1 cellular context compared by ENCODE assay signal in the genomic region with DNA sequence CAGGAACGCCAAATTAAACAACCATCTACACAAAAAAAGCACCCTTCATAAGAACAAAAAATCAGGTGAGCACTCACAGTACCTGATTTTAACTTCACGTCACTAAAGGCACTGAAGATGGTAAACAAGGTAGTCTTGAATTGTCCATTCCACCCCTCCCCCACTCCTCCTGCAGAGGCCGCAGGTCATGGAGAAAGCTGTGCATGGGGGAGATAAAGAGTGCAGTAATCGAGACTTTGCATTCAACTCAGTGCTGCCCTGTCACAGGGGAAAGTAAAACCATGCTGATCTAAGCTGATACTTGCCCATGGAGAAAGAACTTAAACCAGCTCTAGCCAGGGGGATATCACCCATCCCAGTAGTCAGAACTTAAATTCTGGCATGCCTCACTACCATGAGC.
A peak's percentile ranks its signal among the peaks of the same experiment; 100 is the strongest.
TF ChIP-seq lines count a peak whose summit lies in the region.

No MANE protein-coding gene starts in this region.

TF ChIP-seq in K562, 482 proteins besides CTCF, POLR2A, EP300 and RAD21 (continued from another document and continues in another):
- TF ChIP-seq, protein P1, sequence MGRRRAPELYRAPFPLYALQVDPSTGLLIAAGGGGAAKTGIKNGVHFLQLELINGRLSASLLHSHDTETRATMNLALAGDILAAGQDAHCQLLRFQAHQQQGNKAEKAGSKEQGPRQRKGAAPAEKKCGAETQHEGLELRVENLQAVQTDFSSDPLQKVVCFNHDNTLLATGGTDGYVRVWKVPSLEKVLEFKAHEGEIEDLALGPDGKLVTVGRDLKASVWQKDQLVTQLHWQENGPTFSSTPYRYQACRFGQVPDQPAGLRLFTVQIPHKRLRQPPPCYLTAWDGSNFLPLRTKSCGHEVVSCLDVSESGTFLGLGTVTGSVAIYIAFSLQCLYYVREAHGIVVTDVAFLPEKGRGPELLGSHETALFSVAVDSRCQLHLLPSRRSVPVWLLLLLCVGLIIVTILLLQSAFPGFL (CRISPR knock-in tag; IDR thresholded peaks at IDR 0.05): no peak
- TF ChIP-seq ZNF395 (CRISPR knock-in tag; IDR thresholded peaks at IDR 0.05) (no peak), BACH1 (tag; IDR thresholded peaks at IDR 0.05) (no peak), BDP1 (IDR thresholded peaks at IDR 0.05; ENCODE audit: insufficient read depth, insufficient read length) (no peak), TCF3 (CRISPR knock-in tag; IDR thresholded peaks at IDR 0.05) (peak; percentile 76), NCOR1 (IDR thresholded peaks at IDR 0.05) (peak; percentile 82), CTBP1 (IDR thresholded peaks at IDR 0.05; ENCODE audit: borderline replicate concordance) (peak; percentile 45; the same call in 1 of the 2 replicates), PML (IDR thresholded peaks at IDR 0.05; ENCODE audit: low read length) (peak; percentile 70; the same call in 1 of the 2 replicates), ZNF766 (CRISPR knock-in tag; conservative IDR thresholded peaks at IDR 0.05) (no peak), ELK3 (CRISPR knock-in tag; IDR thresholded peaks at IDR 0.05) (no peak), ZNF146 (CRISPR knock-in tag; IDR thresholded peaks at IDR 0.05; ENCODE audit: unreplicated experiment) (no peak), HDAC2 (IDR thresholded peaks at IDR 0.05) (peak; percentile 81), MYC (IDR thresholded peaks at IDR 0.05; ENCODE audit: low read depth, low read length) (no peak), MYC (CRISPR knock-in tag; IDR thresholded peaks at IDR 0.05; ENCODE audit: borderline replicate concordance, low read depth) (no peak), HDAC3 (IDR thresholded peaks at IDR 0.05; ENCODE audit: borderline replicate concordance, partially characterized antibody) (peak; percentile 16), SAFB2 (IDR thresholded peaks at IDR 0.05; ENCODE audit: borderline replicate concordance, low read depth, low read length, severe bottlenecking) (no peak), CREB5 (CRISPR knock-in tag; IDR thresholded peaks at IDR 0.05) (no peak), MTA1 (IDR thresholded peaks at IDR 0.05; ENCODE audit: borderline replicate concordance) (no peak), TEAD4 (IDR thresholded peaks at IDR 0.05; ENCODE audit: low read length) (peak; percentile 90), TEAD4 (CRISPR knock-in tag; IDR thresholded peaks at IDR 0.05; ENCODE audit: borderline replicate concordance) (no peak), BHLHE40 (IDR thresholded peaks at IDR 0.05; ENCODE audit: low read length) (peak; percentile 50; the same call in 1 of the 2 replicates), DIDO1 (tag; IDR thresholded peaks at IDR 0.05; ENCODE audit: low read depth) (0 out of 2 replicates have a peak, but pooled peaks have one; percentile 13), CCAR2 (IDR thresholded peaks at IDR 0.05; ENCODE audit: low read depth, low read length) (no peak), KLF16 (IDR thresholded peaks at IDR 0.05) (peak; percentile 74), CREM (IDR thresholded peaks at IDR 0.05; ENCODE audit: low read depth) (peak; percentile 49), JUND (IDR thresholded peaks at IDR 0.05; ENCODE audit: borderline replicate concordance, low read depth, low read length) (peak; percentile 15; the same call in 1 of the 2 replicates), JUND (tag; IDR thresholded peaks at IDR 0.05; ENCODE audit: borderline replicate concordance, low read depth, low read length) (peak; percentile 42; the same call in 2 of the 3 replicates), DACH1 (IDR thresholded peaks at IDR 0.05; ENCODE audit: partially characterized antibody) (no peak), BMI1 (IDR thresholded peaks at IDR 0.05; ENCODE audit: low read length) (no peak), ZNF609 (CRISPR knock-in tag; IDR thresholded peaks at IDR 0.05; ENCODE audit: borderline replicate concordance) (no peak), U2AF2 (optimal IDR thresholded peaks at IDR 0.05; ENCODE audit: low read depth, low read length) (no peak), PCBP1 (IDR thresholded peaks at IDR 0.05; ENCODE audit: low read depth, low read length, poor library complexity, severe bottlenecking) (no peak)
- TF ChIP-seq, protein P2, sequence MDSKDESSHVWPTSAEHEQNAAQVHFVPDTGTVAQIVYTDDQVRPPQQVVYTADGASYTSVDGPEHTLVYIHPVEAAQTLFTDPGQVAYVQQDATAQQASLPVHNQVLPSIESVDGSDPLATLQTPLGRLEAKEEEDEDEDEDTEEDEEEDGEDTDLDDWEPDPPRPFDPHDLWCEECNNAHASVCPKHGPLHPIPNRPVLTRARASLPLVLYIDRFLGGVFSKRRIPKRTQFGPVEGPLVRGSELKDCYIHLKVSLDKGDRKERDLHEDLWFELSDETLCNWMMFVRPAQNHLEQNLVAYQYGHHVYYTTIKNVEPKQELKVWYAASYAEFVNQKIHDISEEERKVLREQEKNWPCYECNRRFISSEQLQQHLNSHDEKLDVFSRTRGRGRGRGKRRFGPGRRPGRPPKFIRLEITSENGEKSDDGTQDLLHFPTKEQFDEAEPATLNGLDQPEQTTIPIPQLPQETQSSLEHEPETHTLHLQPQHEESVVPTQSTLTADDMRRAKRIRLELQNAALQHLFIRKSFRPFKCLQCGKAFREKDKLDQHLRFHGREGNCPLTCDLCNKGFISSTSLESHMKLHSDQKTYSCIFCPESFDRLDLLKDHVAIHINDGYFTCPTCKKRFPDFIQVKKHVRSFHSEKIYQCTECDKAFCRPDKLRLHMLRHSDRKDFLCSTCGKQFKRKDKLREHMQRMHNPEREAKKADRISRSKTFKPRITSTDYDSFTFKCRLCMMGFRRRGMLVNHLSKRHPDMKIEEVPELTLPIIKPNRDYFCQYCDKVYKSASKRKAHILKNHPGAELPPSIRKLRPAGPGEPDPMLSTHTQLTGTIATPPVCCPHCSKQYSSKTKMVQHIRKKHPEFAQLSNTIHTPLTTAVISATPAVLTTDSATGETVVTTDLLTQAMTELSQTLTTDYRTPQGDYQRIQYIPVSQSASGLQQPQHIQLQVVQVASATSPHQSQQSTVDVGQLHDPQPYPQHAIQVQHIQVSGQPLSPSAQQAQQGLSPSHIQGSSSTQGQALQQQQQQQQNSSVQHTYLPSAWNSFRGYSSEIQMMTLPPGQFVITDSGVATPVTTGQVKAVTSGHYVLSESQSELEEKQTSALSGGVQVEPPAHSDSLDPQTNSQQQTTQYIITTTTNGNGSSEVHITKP (IDR thresholded peaks at IDR 0.05; ENCODE audit: partially characterized antibody): no peak
- TF ChIP-seq, protein P3, sequence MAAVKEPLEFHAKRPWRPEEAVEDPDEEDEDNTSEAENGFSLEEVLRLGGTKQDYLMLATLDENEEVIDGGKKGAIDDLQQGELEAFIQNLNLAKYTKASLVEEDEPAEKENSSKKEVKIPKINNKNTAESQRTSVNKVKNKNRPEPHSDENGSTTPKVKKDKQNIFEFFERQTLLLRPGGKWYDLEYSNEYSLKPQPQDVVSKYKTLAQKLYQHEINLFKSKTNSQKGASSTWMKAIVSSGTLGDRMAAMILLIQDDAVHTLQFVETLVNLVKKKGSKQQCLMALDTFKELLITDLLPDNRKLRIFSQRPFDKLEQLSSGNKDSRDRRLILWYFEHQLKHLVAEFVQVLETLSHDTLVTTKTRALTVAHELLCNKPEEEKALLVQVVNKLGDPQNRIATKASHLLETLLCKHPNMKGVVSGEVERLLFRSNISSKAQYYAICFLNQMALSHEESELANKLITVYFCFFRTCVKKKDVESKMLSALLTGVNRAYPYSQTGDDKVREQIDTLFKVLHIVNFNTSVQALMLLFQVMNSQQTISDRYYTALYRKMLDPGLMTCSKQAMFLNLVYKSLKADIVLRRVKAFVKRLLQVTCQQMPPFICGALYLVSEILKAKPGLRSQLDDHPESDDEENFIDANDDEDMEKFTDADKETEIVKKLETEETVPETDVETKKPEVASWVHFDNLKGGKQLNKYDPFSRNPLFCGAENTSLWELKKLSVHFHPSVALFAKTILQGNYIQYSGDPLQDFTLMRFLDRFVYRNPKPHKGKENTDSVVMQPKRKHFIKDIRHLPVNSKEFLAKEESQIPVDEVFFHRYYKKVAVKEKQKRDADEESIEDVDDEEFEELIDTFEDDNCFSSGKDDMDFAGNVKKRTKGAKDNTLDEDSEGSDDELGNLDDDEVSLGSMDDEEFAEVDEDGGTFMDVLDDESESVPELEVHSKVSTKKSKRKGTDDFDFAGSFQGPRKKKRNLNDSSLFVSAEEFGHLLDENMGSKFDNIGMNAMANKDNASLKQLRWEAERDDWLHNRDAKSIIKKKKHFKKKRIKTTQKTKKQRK (IDR thresholded peaks at IDR 0.05; ENCODE audit: borderline replicate concordance, low read depth, low read length): no peak
- TF ChIP-seq, protein P4, sequence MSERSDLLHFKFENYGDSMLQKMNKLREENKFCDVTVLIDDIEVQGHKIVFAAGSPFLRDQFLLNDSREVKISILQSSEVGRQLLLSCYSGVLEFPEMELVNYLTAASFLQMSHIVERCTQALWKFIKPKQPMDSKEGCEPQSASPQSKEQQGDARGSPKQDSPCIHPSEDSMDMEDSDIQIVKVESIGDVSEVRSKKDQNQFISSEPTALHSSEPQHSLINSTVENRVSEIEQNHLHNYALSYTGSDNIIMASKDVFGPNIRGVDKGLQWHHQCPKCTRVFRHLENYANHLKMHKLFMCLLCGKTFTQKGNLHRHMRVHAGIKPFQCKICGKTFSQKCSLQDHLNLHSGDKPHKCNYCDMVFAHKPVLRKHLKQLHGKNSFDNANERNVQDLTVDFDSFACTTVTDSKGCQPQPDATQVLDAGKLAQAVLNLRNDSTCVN (CRISPR knock-in tag; IDR thresholded peaks at IDR 0.05): no peak
- TF ChIP-seq, protein P5, sequence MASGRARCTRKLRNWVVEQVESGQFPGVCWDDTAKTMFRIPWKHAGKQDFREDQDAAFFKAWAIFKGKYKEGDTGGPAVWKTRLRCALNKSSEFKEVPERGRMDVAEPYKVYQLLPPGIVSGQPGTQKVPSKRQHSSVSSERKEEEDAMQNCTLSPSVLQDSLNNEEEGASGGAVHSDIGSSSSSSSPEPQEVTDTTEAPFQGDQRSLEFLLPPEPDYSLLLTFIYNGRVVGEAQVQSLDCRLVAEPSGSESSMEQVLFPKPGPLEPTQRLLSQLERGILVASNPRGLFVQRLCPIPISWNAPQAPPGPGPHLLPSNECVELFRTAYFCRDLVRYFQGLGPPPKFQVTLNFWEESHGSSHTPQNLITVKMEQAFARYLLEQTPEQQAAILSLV (tag; IDR thresholded peaks at IDR 0.05): no peak
- TF ChIP-seq, protein P6, sequence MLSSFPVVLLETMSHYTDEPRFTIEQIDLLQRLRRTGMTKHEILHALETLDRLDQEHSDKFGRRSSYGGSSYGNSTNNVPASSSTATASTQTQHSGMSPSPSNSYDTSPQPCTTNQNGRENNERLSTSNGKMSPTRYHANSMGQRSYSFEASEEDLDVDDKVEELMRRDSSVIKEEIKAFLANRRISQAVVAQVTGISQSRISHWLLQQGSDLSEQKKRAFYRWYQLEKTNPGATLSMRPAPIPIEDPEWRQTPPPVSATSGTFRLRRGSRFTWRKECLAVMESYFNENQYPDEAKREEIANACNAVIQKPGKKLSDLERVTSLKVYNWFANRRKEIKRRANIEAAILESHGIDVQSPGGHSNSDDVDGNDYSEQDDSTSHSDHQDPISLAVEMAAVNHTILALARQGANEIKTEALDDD (IDR thresholded peaks at IDR 0.05): peak; percentile 81
